In the genomic region with DNA sequence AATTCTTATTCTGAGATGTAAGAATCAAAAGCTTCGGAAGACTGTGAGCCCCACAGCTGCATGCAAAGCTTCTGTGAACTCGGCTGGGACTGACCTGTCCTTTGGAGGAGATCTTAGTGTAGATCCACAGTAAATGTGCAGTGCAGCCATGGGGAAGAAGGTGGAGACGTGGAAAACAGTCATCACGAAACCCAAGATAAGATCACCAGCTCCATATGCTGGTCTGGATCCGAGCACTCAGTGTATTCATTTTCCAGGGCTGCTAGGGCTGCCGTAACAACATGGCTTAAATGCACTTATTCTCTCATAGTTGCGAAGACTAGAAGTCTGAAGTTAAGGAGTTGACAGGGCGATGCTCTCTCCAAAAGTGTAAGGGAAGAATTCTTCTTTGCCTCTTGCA, we compare ENCODE assay signal across 32 cellular contexts.
"Had no signal": no experiment of that assay in that cellular context is flagged by ENCODE, and none has a peak within 500 bp of the region (broad histone marks: within the 10 kb centered on the region; RNA-seq: fewer than 3 reads in every experiment).

No MANE protein-coding gene starts in this region.

- H3K27ac Mint-ChIP-seq: activated CD8-positive, alpha-beta T cell treated with anti-CD3 and anti-CD28 coated beads for 36 hours; activated naive CD8-positive, alpha-beta T cell treated with anti-CD3 and anti-CD28 coated beads for 36 hours; activated T-cell treated with anti-CD3 and anti-CD28 coated beads, Interleukin-2, amount 50 U/mL, for 72 hours; activated T-helper 17 cell treated with anti-CD3 and anti-CD28 coated beads, Interleukin-2, amount 50 U/mL, for 72 hours had no signal

- H3K4me1 Mint-ChIP-seq: activated naive CD8-positive, alpha-beta T cell treated with anti-CD3 and anti-CD28 coated beads for 36 hours; activated T-helper 17 cell treated with anti-CD3 and anti-CD28 coated beads, Interleukin-2, amount 50 U/mL, for 72 hours had no signal

- H3K4me3 Mint-ChIP-seq: activated CD8-positive, alpha-beta T cell treated with anti-CD3 and anti-CD28 coated beads for 36 hours; activated naive CD8-positive, alpha-beta T cell treated with anti-CD3 and anti-CD28 coated beads for 36 hours; activated T-cell treated with anti-CD3 and anti-CD28 coated beads, Interleukin-2, amount 50 U/mL, for 72 hours; activated T-helper 17 cell treated with anti-CD3 and anti-CD28 coated beads, Interleukin-2, amount 50 U/mL, for 72 hours had no signal

- H3K9me3 Mint-ChIP-seq: activated CD8-positive, alpha-beta T cell treated with anti-CD3 and anti-CD28 coated beads for 36 hours; activated naive CD8-positive, alpha-beta T cell treated with anti-CD3 and anti-CD28 coated beads for 36 hours; activated T-cell treated with anti-CD3 and anti-CD28 coated beads, Interleukin-2, amount 50 U/mL, for 72 hours; activated T-helper 17 cell treated with anti-CD3 and anti-CD28 coated beads, Interleukin-2, amount 50 U/mL, for 72 hours had no signal

- ATAC-seq: activated CD8-positive, alpha-beta T cell treated with anti-CD3 and anti-CD28 coated beads for 36 hours; activated T-cell treated with anti-CD3 and anti-CD28 coated beads, Interleukin-2, amount 50 U/mL, for 72 hours; activated T-helper 17 cell treated with anti-CD3 and anti-CD28 coated beads, Interleukin-2, amount 50 U/mL, for 72 hours; PC-3 had no signal

- DNase-seq: activated CD4-positive, alpha-beta T cell treated with anti-CD3 and anti-CD28 coated beads for 1 hour; activated CD4-positive, alpha-beta T cell treated with anti-CD3 and anti-CD28 coated beads for 48 hours; activated CD4-positive, CD25-positive, alpha-beta regulatory T cell; activated CD8-positive, alpha-beta T cell treated with anti-CD3 and anti-CD28 coated beads for 36 hours; activated effector memory CD4-positive, alpha-beta T cell treated with anti-CD3 and anti-CD28 coated beads, Interleukin-2, amount 50 U/mL, for 16 hours; activated naive CD4-positive, alpha-beta T cell; activated naive CD4-positive, alpha-beta T cell treated with anti-CD3 and anti-CD28 coated beads, Interleukin-2, amount 50 U/mL, for 16 hours; activated naive CD8-positive, alpha-beta T cell treated with anti-CD3 and anti-CD28 coated beads for 36 hours; activated T-cell treated with anti-CD3 and anti-CD28 coated beads, Interleukin-2, amount 50 U/mL, for 1 hour; activated T-cell treated with anti-CD3 and anti-CD28 coated beads, Interleukin-2, amount 50 U/mL, for 72 hours; amniotic stem cell; aorta; Kasumi-1; MM.1S; MV-4-11; NCI-H1092; NCI-H1436 treated with DMSO at 0.1 percent for 48 hours; NCI-H1694 treated with DMSO at 0.1 percent for 48 hours; NCI-H2029 treated with DMSO at 0.1 percent for 48 hours; NCI-H2107; NCI-H2171; NCI-H510A; NCI-H526; NCI-H748 treated with DMSO at 0.1 percent for 48 hours; NK-92 treated with Interleukin-12 subunit alpha and Interleukin-12 subunit beta, amount 100 ng/mL, for 24 hours; PC-3; Peyer's patch; RPMI8226; SHP77 treated with DMSO at 0.1 percent for 48 hours; T1000; WERI-Rb-1 had no signal

- H3K27me3 Mint-ChIP-seq: activated CD8-positive, alpha-beta T cell treated with anti-CD3 and anti-CD28 coated beads for 36 hours; activated naive CD8-positive, alpha-beta T cell treated with anti-CD3 and anti-CD28 coated beads for 36 hours; activated T-helper 17 cell treated with anti-CD3 and anti-CD28 coated beads, Interleukin-2, amount 50 U/mL, for 72 hours had no signal
